In the genomic region with DNA sequence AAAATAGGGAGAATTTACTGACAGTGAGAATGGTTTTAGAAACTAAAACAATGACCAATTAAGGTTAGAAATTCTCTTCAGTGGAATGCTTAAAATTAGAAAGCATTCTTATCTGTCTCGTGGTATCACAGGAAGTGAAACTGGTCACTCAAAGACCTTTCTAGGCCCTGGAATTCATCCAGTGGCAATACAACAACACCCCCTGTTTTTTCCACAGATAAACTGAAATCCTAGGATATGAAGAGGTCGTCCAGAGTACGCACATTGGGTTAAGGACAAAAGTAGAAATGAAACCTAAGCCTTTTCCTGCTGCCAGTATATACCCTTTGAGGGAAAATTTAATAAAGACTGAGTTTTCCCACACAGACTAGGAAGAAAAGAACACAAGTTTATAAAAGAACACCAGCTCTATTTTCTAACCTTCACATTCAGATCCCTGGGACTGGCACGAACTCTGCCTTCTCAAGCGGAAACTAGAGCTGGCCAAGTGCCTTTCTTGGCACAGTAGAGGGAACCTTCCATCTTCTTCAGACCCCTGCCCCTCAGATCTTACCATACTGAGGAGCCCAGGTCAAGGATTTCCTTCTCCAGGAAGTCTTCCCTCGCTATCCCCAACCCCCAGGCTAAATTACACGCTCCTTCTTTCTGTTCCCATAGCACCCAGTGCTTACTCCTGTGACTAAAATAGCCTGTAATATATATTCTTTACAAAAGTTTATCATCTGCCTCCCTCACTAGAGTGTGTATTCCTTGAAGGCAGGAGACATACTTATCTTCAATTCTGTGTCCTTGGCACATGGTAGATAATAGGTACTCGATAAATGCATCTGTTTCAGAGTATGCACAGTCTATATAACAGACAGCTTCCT, we compare ENCODE assay signal across 33 cellular contexts. TPM values are rescaled to one million over a fixed set of nuclear protein-coding genes. Genes with fewer than 3 reads are reported as not detected.
DNase-seq lines count a peak whose midpoint lies in the region; ATAC-seq and TF ChIP-seq lines count a peak whose summit lies in the region.
"Had no signal": no experiment of that assay in that cellular context is flagged by ENCODE, and none has a peak within 500 bp of the region (broad histone marks: within the 10 kb centered on the region; RNA-seq: fewer than 3 reads in every experiment).

No MANE protein-coding gene starts in this region.

- ATAC-seq in heart right ventricle, result peak in 5 of 8 donors; percentile 22 to 58 (median 34)
- ATAC-seq in natural killer cell, result no peak
- ATAC-seq: activated T-cell treated with anti-CD3 and anti-CD28 coated beads, Interleukin-2, amount 50 U/mL, for 4 hours; stimulated activated memory B cell treated with anti-CD40 and anti-IgM and Interleukin-4, amounts not matched to agents 10 μg/mL and 1 μg/mL and 100 μg/mL, for 72 hours; T-helper 17 cell had no signal

- H3K4me1 ChIP-seq in heart right ventricle (peaks cover 0 to 11% (median 0%) of the 10 kb centered on the region in 9 donors), right atrium auricular region (no peaks in the 10 kb centered on the region), thyroid gland (peaks cover 0 to 3% of the 10 kb centered on the region in 2 donors)
- H3K4me1 ChIP-seq: HAP-1, spleen, suprapubic skin, uterus had no signal

- H3K27me3 Mint-ChIP-seq in natural killer cell (ENCODE audit: low read depth in 2 of 2), result peaks cover 0 to 33% of the 10 kb centered on the region in 2 donors
- H3K27me3 Mint-ChIP-seq: stimulated activated memory B cell treated with anti-CD40 and anti-IgM and Interleukin-4, amounts not matched to agents 10 μg/mL and 1 μg/mL and 100 μg/mL, for 72 hours; T-helper 17 cell had no signal

- DNase-seq in heart right ventricle, result no peak
- no peak for DNase-seq in right atrium auricular region (ENCODE audit: low spot score)
- DNase-seq in MV-4-11 (lab: John Stamatoyannopoulos, UW), result peak; percentile 47
- DNase-seq in inferior parietal cortex (ENCODE audit: extremely low spot score), result peak; percentile 4
- DNase-seq in thyroid gland, result peak; percentile 53 to 65
- DNase-seq in natural killer cell, result no peak
- DNase-seq in T1000 (lab: John Stamatoyannopoulos, UW), result no peak
- DNase-seq in OCI-M2 (lab: John Stamatoyannopoulos, UW; ENCODE audit: unreplicated experiment), result no peak
- DNase-seq: activated CD4-positive, alpha-beta T cell treated with anti-CD3 and anti-CD28 coated beads for 48 hours; activated naive CD4-positive, alpha-beta T cell treated with anti-CD3 and anti-CD28 coated beads for 36 hours; activated T-cell treated with anti-CD3 and anti-CD28 coated beads, Interleukin-2, amount 50 U/mL, for 4 hours; AML-193; CD8-positive, alpha-beta memory T cell; dermis blood vessel endothelial cell; DMS53; NCI-H1048; NCI-H1694 treated with DMSO at 0.1 percent for 48 hours; NCI-H2171 treated with DMSO at 0.1 percent for 48 hours; NCI-H524 treated with DMSO at 0.1 percent for 48 hours; SK-N-SH; spleen; stimulated activated CD4-positive, alpha-beta T cell treated with anti-CD3 and anti-CD28 coated beads, Interleukin-2, amount 100 ng/mL, for 48 hours; T-helper 17 cell; uterus had no signal

- H3K27ac ChIP-seq in heart right ventricle (peak overlapping the region in 3 of 10 donors; percentile 29 to 39 (median 37)), right atrium auricular region (peak overlapping the region in 1 of 2 donors; percentile 8), thyroid gland (peak overlapping the region; percentile 58 to 93 (median 83))
- H3K27ac ChIP-seq: KMS-11, suprapubic skin, uterus had no signal

- H3K36me3 ChIP-seq in heart right ventricle, result no peaks in the 10 kb centered on the region
- no peaks in the 10 kb centered on the region for H3K36me3 ChIP-seq in right atrium auricular region
- H3K36me3 ChIP-seq in thyroid gland, result no peaks in the 10 kb centered on the region
- H3K36me3 ChIP-seq: HAP-1, spleen, suprapubic skin, uterus had no signal

- no peaks in the 10 kb centered on the region for H3K4me1 Mint-ChIP-seq in natural killer cell
- H3K4me1 Mint-ChIP-seq: CD8-positive, alpha-beta memory T cell; stimulated activated memory B cell treated with anti-CD40 and anti-IgM and Interleukin-4, amounts not matched to agents 10 μg/mL and 1 μg/mL and 100 μg/mL, for 72 hours; T-helper 17 cell had no signal

- H3K27me3 ChIP-seq in heart right ventricle, result peaks cover 0 to 22% (median 0%) of the 10 kb centered on the region in 7 donors
- H3K27me3 ChIP-seq in right atrium auricular region, result no peaks in the 10 kb centered on the region
- no peaks in the 10 kb centered on the region for H3K27me3 ChIP-seq in thyroid gland
- H3K27me3 ChIP-seq: spleen, suprapubic skin, uterus had no signal

- H3K4me3 ChIP-seq in heart right ventricle (no peak overlapping the region), right atrium auricular region (no peak overlapping the region), thyroid gland (replicated peaks in 1 of 3) (no peak overlapping the region)
- H3K4me3 ChIP-seq: HAP-1, lung, spleen, suprapubic skin, uterus had no signal

- intact Hi-C loops in heart right ventricle (cut with DNase I), result no loop called here
- intact Hi-C loops in thyroid gland (cut with DNase I), result no loop called here
- intact Hi-C loops in natural killer cell (cut with micrococcal nuclease), result no loop called here

- no peaks in the 10 kb centered on the region for H3K36me3 Mint-ChIP-seq in natural killer cell
- H3K36me3 Mint-ChIP-seq: CD8-positive, alpha-beta memory T cell; stimulated activated memory B cell treated with anti-CD40 and anti-IgM and Interleukin-4, amounts not matched to agents 10 μg/mL and 1 μg/mL and 100 μg/mL, for 72 hours had no signal

- WGBS in heart right ventricle, 2 donors, result 34 to 46% methylated on average over 8 of the region's 8 CpGs
- WGBS in thyroid gland, 2 donors, result 25 to 26% methylated on average over 8 of the region's 8 CpGs

- no peaks in the 10 kb centered on the region for H3K9me3 ChIP-seq in heart right ventricle
- H3K9me3 ChIP-seq in right atrium auricular region, result no peaks in the 10 kb centered on the region
- H3K9me3 ChIP-seq in thyroid gland, result no peaks in the 10 kb centered on the region
- H3K9me3 ChIP-seq: HAP-1, SK-N-SH, spleen, suprapubic skin, uterus had no signal

- no peak overlapping the region for H3K4me3 Mint-ChIP-seq in natural killer cell
- H3K4me3 Mint-ChIP-seq: activated naive CD4-positive, alpha-beta T cell treated with anti-CD3 and anti-CD28 coated beads for 36 hours; activated T-cell treated with anti-CD3 and anti-CD28 coated beads, Interleukin-2, amount 50 U/mL, for 4 hours; CD8-positive, alpha-beta memory T cell; stimulated activated memory B cell treated with anti-CD40 and anti-IgM and Interleukin-4, amounts not matched to agents 10 μg/mL and 1 μg/mL and 100 μg/mL, for 72 hours; T-helper 17 cell had no signal

- TF ChIP-seq POLR2A in thyroid gland (IDR thresholded peaks at IDR 0.05), result no peak

- no peak for TF ChIP-seq CTCF in heart right ventricle (IDR thresholded peaks at IDR 0.05)
- TF ChIP-seq CTCF in right atrium auricular region (IDR thresholded peaks at IDR 0.05), result no peak
- no peak for TF ChIP-seq CTCF in thyroid gland (IDR thresholded peaks at IDR 0.05)
- no peak for TF ChIP-seq CTCF in natural killer cell (IDR thresholded peaks at IDR 0.05)

- no peak overlapping the region for H3K27ac Mint-ChIP-seq in natural killer cell
- H3K27ac Mint-ChIP-seq: activated naive CD4-positive, alpha-beta T cell treated with anti-CD3 and anti-CD28 coated beads for 36 hours; CD8-positive, alpha-beta memory T cell; stimulated activated memory B cell treated with anti-CD40 and anti-IgM and Interleukin-4, amounts not matched to agents 10 μg/mL and 1 μg/mL and 100 μg/mL, for 72 hours; T-helper 17 cell had no signal

- no peaks in the 10 kb centered on the region for H3K9me3 Mint-ChIP-seq in natural killer cell
- H3K9me3 Mint-ChIP-seq: activated naive CD4-positive, alpha-beta T cell treated with anti-CD3 and anti-CD28 coated beads for 36 hours; activated T-cell treated with anti-CD3 and anti-CD28 coated beads, Interleukin-2, amount 50 U/mL, for 4 hours had no signal

RNA-seq across cellular contexts. Expression of gene LHFPL1, which starts 16.9 kb away (rescaled TPM):
- total RNA-seq in heart right ventricle (under 1 TPM in 6 of 10 donors, not detected in 4; 0.14 to 0.81 (median 0.30) TPM), right atrium auricular region (not detected), thyroid gland (1 to 10 TPM; 2.1 to 3.6 (median 2.4) TPM), natural killer cell (under 1 TPM in 1 of 3 donors, not detected in 2; 0.50 TPM)
- under 1 TPM; 0.04 to 0.29 TPM for polyA plus RNA-seq in heart right ventricle
- total RNA-seq: activated naive CD4-positive, alpha-beta T cell treated with anti-CD3 and anti-CD28 coated beads for 36 hours; bronchial epithelial cell; fibroblast of lung; glomerular endothelial cell; suprapubic skin had no signal
- polyA plus RNA-seq: keratinocyte, SK-N-SH had no signal

Comparison
In these comparisons a context has a peak if more than half of its experiments do, and no peak if none do; other contexts are left out.
1. ATAC-seq: peak in heart right ventricle (5 of 8); none in natural killer cell (0 of 3).
2. DNase-seq: peak in MV-4-11 (single experiment), inferior parietal cortex (single experiment) and thyroid gland (2 of 2); none in heart right ventricle (0 of 2), right atrium auricular region (single experiment), natural killer cell (single experiment), T1000 (single experiment) and OCI-M2 (single experiment).